In genomic region chr20:17796096-17796563, GRCh38 we compare ENCODE assay signal across 13 cellular contexts.
DNase-seq lines count a peak whose midpoint lies in the region; ATAC-seq and TF ChIP-seq lines count a peak whose summit lies in the region.
"Had no signal": no experiment of that assay in that cellular context is flagged by ENCODE, and none has a peak within 500 bp of the region (broad histone marks: within the 10 kb centered on the region; RNA-seq: fewer than 3 reads in every experiment).

No MANE protein-coding gene starts in this region.

- WGBS in adrenal gland, 4 donors = 18 to 40% (median 32%) methylated on average over 2 of the region's 2 CpGs
- 40 to 60% methylated on average over 2 of the region's 2 CpGs for WGBS in heart right ventricle, 2 donors
- WGBS in psoas muscle, 3 donors = 16 to 28% (median 26%) methylated on average over 2 of the region's 2 CpGs

- DNase-seq in CD1c-positive myeloid dendritic cell (ENCODE audit: extremely low spot score) = peak; percentile 32
- peak; percentile 49 to 87 (median 76) for DNase-seq in adrenal gland
- peak; percentile 39 to 46 for DNase-seq in heart right ventricle
- peak; percentile 61 to 71 for DNase-seq in psoas muscle
- DNase-seq in foreskin keratinocyte = no peak
- DNase-seq in HT-29 (ENCODE audit: low spot score) = no peak
- DNase-seq: AML-193, head of caudate nucleus, NCI-H2029 treated with DMSO at 0.1 percent for 48 hours had no signal

- H3K27ac ChIP-seq in adrenal gland = peak overlapping the region in 2 of 5 donors; percentile 59 to 84
- H3K27ac ChIP-seq in heart right ventricle = peak overlapping the region in 9 of 10 donors; percentile 2 to 86 (median 70)
- peak overlapping the region; percentile 73 for H3K27ac ChIP-seq in psoas muscle
- no peak overlapping the region for H3K27ac ChIP-seq in foreskin keratinocyte
- H3K27ac ChIP-seq: VCaP had no signal

- intact Hi-C loops in adrenal gland (cut with DNase I) (no loop called here), heart right ventricle (cut with DNase I) (loop anchor here in 1 of 10 donors (5.0 kb wide), 1 partner anchor 114 kb away; the partner anchor contains the start of gene RRBP1), psoas muscle (cut with DNase I) (no loop called here)

- TF ChIP-seq POLR2A in adrenal gland (IDR thresholded peaks at IDR 0.05) = peak in 1 of 2 donors; percentile 12

- H3K27me3 ChIP-seq in adrenal gland = no peaks in the 10 kb centered on the region
- H3K27me3 ChIP-seq in heart right ventricle = no peaks in the 10 kb centered on the region
- H3K27me3 ChIP-seq in psoas muscle (ENCODE audit: insufficient read depth in 3 of 3, low read length in 2 of 3) = peaks cover 0 to 2% (median 0%) of the 10 kb centered on the region in 3 donors
- H3K27me3 ChIP-seq in foreskin keratinocyte = peaks cover 25% of the 10 kb centered on the region

- H3K9me3 ChIP-seq in adrenal gland (replicated peaks in 1 of 3) = no peaks in the 10 kb centered on the region
- H3K9me3 ChIP-seq in heart right ventricle = peaks cover 0 to 12% (median 0%) of the 10 kb centered on the region in 11 donors
- H3K9me3 ChIP-seq in psoas muscle = no peaks in the 10 kb centered on the region

- ATAC-seq in heart right ventricle = peak; percentile 75 to 93 (median 86)
- ATAC-seq in psoas muscle = peak; percentile 91 to 97 (median 95)
- no peak for ATAC-seq in HG02763 (IDR thresholded peaks at IDR 0.05; ENCODE audit: unreplicated experiment)
- ATAC-seq in foreskin keratinocyte = no peak
- ATAC-seq in HG03520 (IDR thresholded peaks at IDR 0.05; ENCODE audit: unreplicated experiment) = no peak
- ATAC-seq: Panc1 had no signal

- no peak for TF ChIP-seq CTCF in adrenal gland (IDR thresholded peaks at IDR 0.05)
- no peak for TF ChIP-seq CTCF in heart right ventricle (IDR thresholded peaks at IDR 0.05)
- no peak for TF ChIP-seq CTCF in psoas muscle (IDR thresholded peaks at IDR 0.05)
- TF ChIP-seq CTCF in foreskin keratinocyte (conservative IDR thresholded peaks at IDR 0.05) = no peak

- H3K4me3 ChIP-seq in adrenal gland (no peak overlapping the region), heart right ventricle (no peak overlapping the region), psoas muscle (no peak overlapping the region)

- H3K36me3 ChIP-seq in adrenal gland (replicated peaks in 1 of 2) (no peaks in the 10 kb centered on the region), heart right ventricle (no peaks in the 10 kb centered on the region), psoas muscle (ENCODE audit: insufficient read depth in 1 of 2, low read depth in 1 of 2) (no peaks in the 10 kb centered on the region)

- H3K4me1 ChIP-seq in adrenal gland (replicated peaks in 1 of 2) (peaks cover 0 to 13% of the 10 kb centered on the region in 2 donors), heart right ventricle (peaks cover 0 to 27% (median 19%) of the 10 kb centered on the region in 9 donors), psoas muscle (peaks cover 7% of the 10 kb centered on the region), foreskin keratinocyte (no peaks in the 10 kb centered on the region)

Comparison
In these comparisons a context has a peak if more than half of its experiments do, and no peak if none do; other contexts are left out.
1. DNase-seq: peak in CD1c-positive myeloid dendritic cell (single experiment), adrenal gland (7 of 7), heart right ventricle (2 of 2) and psoas muscle (2 of 2); none in foreskin keratinocyte (0 of 2) and HT-29 (single experiment).
2. ATAC-seq: peak in heart right ventricle (8 of 8) and psoas muscle (4 of 4); none in HG02763 (single experiment), foreskin keratinocyte (single experiment) and HG03520 (single experiment).